ENCODE assay signal across 1 cellular context in the genomic region with DNA sequence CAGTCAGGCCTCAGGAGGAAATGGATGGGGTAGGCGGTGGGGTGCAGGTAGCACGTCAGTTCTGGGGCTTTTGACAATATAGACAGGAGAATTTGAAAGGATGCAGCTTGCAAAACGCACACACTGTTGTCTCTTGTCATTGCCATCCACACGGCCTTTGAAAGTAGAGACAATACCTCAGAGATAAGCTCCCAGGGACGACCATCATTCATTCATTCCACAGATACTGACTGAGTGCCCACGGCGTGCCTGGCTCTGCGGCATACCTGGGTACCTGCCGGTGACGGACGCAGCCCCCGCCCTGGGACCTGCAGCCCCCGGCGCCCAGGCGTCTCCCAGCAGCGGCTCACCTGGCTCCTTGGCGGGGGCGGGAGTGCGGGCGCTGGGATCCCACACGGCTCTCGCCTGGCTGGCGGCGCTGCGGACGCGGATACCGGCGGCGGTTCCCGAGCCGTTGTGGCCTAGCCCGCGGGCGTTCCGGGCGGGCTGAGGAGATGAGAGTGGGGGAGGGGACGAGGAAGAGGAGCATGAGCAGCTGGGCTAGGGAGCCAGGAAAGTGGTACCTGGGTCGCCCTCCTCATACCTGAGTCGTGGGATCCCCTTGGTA.
TF ChIP-seq lines count a peak whose summit lies in the region.

TSS of gene SLC26A8 (minus strand) at position 488 of the 607 bp plus-strand sequence. CDS start 4,934 bp downstream, outside the sequence.

TF ChIP-seq in WTC11, 78 proteins besides CTCF, POLR2A, EP300 and RAD21 (continued from another document):
- TF ChIP-seq, protein P1, sequence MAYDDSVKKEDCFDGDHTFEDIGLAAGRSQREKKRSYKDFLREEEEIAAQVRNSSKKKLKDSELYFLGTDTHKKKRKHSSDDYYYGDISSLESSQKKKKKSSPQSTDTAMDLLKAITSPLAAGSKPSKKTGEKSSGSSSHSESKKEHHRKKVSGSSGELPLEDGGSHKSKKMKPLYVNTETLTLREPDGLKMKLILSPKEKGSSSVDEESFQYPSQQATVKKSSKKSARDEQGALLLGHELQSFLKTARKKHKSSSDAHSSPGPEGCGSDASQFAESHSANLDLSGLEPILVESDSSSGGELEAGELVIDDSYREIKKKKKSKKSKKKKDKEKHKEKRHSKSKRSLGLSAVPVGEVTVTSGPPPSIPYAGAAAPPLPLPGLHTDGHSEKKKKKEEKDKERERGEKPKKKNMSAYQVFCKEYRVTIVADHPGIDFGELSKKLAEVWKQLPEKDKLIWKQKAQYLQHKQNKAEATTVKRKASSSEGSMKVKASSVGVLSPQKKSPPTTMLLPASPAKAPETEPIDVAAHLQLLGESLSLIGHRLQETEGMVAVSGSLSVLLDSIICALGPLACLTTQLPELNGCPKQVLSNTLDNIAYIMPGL (CRISPR knock-in tag; IDR thresholded peaks at IDR 0.05): 0 out of 2 replicates have a peak, but pooled peaks have one; percentile 39
- TF ChIP-seq NR2C2 (CRISPR knock-in tag; IDR thresholded peaks at IDR 0.05): no peak
- TF ChIP-seq SMAD4 (CRISPR knock-in tag; IDR thresholded peaks at IDR 0.05): no peak
- TF ChIP-seq ETV6 (CRISPR knock-in tag; IDR thresholded peaks at IDR 0.05): no peak
- no peak for TF ChIP-seq KAT7 (CRISPR knock-in tag; IDR thresholded peaks at IDR 0.05; ENCODE audit: borderline replicate concordance)
- 0 out of 2 replicates have a peak, but pooled peaks have one; percentile 39 for TF ChIP-seq ZNF232 (CRISPR knock-in tag; IDR thresholded peaks at IDR 0.05)
- TF ChIP-seq PREB (CRISPR knock-in tag; IDR thresholded peaks at IDR 0.05; ENCODE audit: borderline replicate concordance): no peak
- 0 out of 2 replicates have a peak, but pooled peaks have one; percentile 63 for TF ChIP-seq MYBL2 (CRISPR knock-in tag; IDR thresholded peaks at IDR 0.05)
- 0 out of 2 replicates have a peak, but pooled peaks have one; percentile 6 for TF ChIP-seq ZNF281 (CRISPR knock-in tag; IDR thresholded peaks at IDR 0.05)
- TF ChIP-seq CREM (CRISPR knock-in tag; IDR thresholded peaks at IDR 0.05): no peak
- no peak for TF ChIP-seq NR1H2 (CRISPR knock-in tag; IDR thresholded peaks at IDR 0.05)
- TF ChIP-seq, protein P2, sequence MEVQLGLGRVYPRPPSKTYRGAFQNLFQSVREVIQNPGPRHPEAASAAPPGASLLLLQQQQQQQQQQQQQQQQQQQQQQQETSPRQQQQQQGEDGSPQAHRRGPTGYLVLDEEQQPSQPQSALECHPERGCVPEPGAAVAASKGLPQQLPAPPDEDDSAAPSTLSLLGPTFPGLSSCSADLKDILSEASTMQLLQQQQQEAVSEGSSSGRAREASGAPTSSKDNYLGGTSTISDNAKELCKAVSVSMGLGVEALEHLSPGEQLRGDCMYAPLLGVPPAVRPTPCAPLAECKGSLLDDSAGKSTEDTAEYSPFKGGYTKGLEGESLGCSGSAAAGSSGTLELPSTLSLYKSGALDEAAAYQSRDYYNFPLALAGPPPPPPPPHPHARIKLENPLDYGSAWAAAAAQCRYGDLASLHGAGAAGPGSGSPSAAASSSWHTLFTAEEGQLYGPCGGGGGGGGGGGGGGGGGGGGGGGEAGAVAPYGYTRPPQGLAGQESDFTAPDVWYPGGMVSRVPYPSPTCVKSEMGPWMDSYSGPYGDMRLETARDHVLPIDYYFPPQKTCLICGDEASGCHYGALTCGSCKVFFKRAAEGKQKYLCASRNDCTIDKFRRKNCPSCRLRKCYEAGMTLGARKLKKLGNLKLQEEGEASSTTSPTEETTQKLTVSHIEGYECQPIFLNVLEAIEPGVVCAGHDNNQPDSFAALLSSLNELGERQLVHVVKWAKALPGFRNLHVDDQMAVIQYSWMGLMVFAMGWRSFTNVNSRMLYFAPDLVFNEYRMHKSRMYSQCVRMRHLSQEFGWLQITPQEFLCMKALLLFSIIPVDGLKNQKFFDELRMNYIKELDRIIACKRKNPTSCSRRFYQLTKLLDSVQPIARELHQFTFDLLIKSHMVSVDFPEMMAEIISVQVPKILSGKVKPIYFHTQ (CRISPR knock-in tag; IDR thresholded peaks at IDR 0.05): no peak
- TF ChIP-seq E2F5 (CRISPR knock-in tag; IDR thresholded peaks at IDR 0.05): no peak
- TF ChIP-seq ZBTB21 (CRISPR knock-in tag; IDR thresholded peaks at IDR 0.05; ENCODE audit: borderline replicate concordance): no peak
